In the genomic region with DNA sequence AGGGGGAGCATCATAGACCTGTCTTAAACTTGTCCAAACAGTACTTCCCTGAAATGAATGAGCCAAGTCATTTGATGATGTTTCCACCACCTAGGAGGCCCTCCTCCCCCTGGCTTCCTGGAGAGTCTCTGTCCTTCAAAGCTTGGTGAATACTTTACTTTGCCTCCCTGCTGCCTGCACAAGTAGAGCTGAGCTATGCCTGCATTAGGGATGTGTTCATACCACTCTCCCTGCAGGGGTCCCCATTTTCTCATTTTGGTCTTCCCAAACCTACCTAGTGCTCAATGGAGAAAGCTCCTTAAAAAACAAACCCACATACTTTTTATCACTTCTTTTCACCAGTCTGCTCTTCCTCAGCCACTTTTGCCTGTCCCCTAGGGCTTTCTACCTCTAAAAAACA, we compare ENCODE assay signal across 10 cellular contexts. TPM values are rescaled to one million over a fixed set of nuclear protein-coding genes. Genes with fewer than 3 reads are reported as not detected.
A peak's percentile ranks its signal among the peaks of the same experiment; 100 is the strongest.
DNase-seq lines count a peak whose midpoint lies in the region; ATAC-seq and TF ChIP-seq lines count a peak whose summit lies in the region.
"Had no signal": no experiment of that assay in that cellular context is flagged by ENCODE, and none has a peak within 500 bp of the region (broad histone marks: within the 10 kb centered on the region; RNA-seq: fewer than 3 reads in every experiment).

No MANE protein-coding gene starts in this region.

- DNase-seq in AG09309 (ENCODE audit: low read depth), result no peak
- no peak for DNase-seq in GM13977 (ENCODE audit: low spot score)
- peak; percentile 46 for DNase-seq in glomerular visceral epithelial cell (ENCODE audit: extremely low spot score)
- no peak for DNase-seq in G401 (ENCODE audit: low spot score)
- no peak for DNase-seq in NCI-H2196 treated with DMSO at 0.1 percent for 48 hours (lab: John Stamatoyannopoulos, UW; ENCODE audit: unreplicated experiment)
- no peak for DNase-seq in C1 segment of cervical spinal cord (lab: John Stamatoyannopoulos, UW)

- no peak overlapping the region for H3K4me3 ChIP-seq in AG09309 (ENCODE audit: control insufficient read depth, low read depth, low read length)
- H3K4me3 ChIP-seq: upper lobe of left lung had no signal

- no peak overlapping the region for H3K27ac ChIP-seq in VCaP
- H3K27ac ChIP-seq: upper lobe of left lung had no signal

- TF ChIP-seq CTCF in AG09309 (IDR thresholded peaks at IDR 0.05; ENCODE audit: control insufficient read depth, insufficient read depth, low read depth, low read length, missing control alignments) (peak; percentile 30), GM13977 (IDR thresholded peaks at IDR 0.05; ENCODE audit: extremely low read depth, insufficient read depth, missing control alignments) (peak; percentile 21), VCaP (conservative IDR thresholded peaks at IDR 0.05) (peak; percentile 36; the same call in 1 of the 2 replicates)

- in situ Hi-C loops in GM13977 (cut with MboI; ENCODE audit: low pct_unique_long_range_greater_than_20kb, low sequenced_read_pairs, unreplicated experiment), result no loop called here
- in situ Hi-C loops in G401 (cut with HindIII; ENCODE audit: low sequenced_read_pairs), result no loop called here

- ATAC-seq in HG03045 (IDR thresholded peaks at IDR 0.05; ENCODE audit: unreplicated experiment), result no peak
- ATAC-seq: sciatic nerve had no signal

RNA-seq across cellular contexts. Expression of gene CCNI2, which starts 7.7 kb away (rescaled TPM):
- total RNA-seq in G401 (2014; rRNA removed; shearing (Covaris generic)), result 0.07 TPM in 1 of 2 replicates, not detected in the other

RNA-seq across cellular contexts. Expression of gene KIF3A, which starts 17.6 kb away (rescaled TPM):
- total RNA-seq in G401 (2014; rRNA removed; shearing (Covaris generic)), result 1.4 and 6.4 TPM in 2 replicates

RNA-seq across cellular contexts. Expression of gene SEPTIN8, which starts 22.1 kb away (rescaled TPM):
- 33.3 and 47.8 TPM in 2 replicates for total RNA-seq in G401 (2014; rRNA removed; shearing (Covaris generic))

RNA-seq across cellular contexts. Expression of gene SOWAHA, which starts 58.2 kb away (rescaled TPM):
- 0.78 and 1.1 TPM in 2 replicates for total RNA-seq in G401 (2014; rRNA removed; shearing (Covaris generic))
